In genomic region chr13:32320528-32320927, GRCh38 we compare ENCODE assay signal across 16 cellular contexts. TPM values are rescaled to one million over a fixed set of nuclear protein-coding genes. Genes with fewer than 3 reads are reported as not detected.
DNase-seq lines count a peak whose midpoint lies in the region; ATAC-seq and TF ChIP-seq lines count a peak whose summit lies in the region.
"Had no signal": no experiment of that assay in that cellular context is flagged by ENCODE, and none has a peak within 500 bp of the region (broad histone marks: within the 10 kb centered on the region; RNA-seq: fewer than 3 reads in every experiment).

No MANE protein-coding gene starts in this region.

- CTCF ChIA-PET in activated CD4-positive, alpha-beta T cell treated with anti-CD3 and anti-CD28 coated beads, Interleukin-2, amount 10 ng/mL, durations not matched to agents 7 days and 5 days (lab: Charles Lee): interaction anchor here (0.6 to 1.6 kb wide), 2 partner anchors 13 to 652 kb away, joined by 3 to 4 read pairs; no protein-coding TSS in a partner anchor
- CTCF ChIA-PET in activated CD4-positive, alpha-beta T cell treated with anti-CD3 and anti-CD28 coated beads for 36 hours (lab: Charles Lee): interaction anchor here (0.6 to 2.7 kb wide), 3 partner anchors 15 to 379 kb away, joined by 3 to 7 read pairs (median 4); no protein-coding TSS in a partner anchor
- CTCF ChIA-PET in OCI-LY7 (lab: Charles Lee; ENCODE audit: unreplicated experiment): no interaction called here

- ATAC-seq in activated CD4-positive, alpha-beta T cell treated with anti-CD3 and anti-CD28 coated beads for 36 hours: no peak
- ATAC-seq in activated T-helper 17 cell treated with anti-CD3 and anti-CD28 coated beads, Interleukin-2, amount 50 U/mL, for 72 hours (replicated peaks): no peak

- H3K4me1 Mint-ChIP-seq in activated CD4-positive, alpha-beta T cell treated with anti-CD3 and anti-CD28 coated beads, Interleukin-2, amount 10 ng/mL, durations not matched to agents 7 days and 5 days: peaks cover 41% of the 10 kb centered on the region
- peaks cover 2% of the 10 kb centered on the region for H3K4me1 Mint-ChIP-seq in activated CD4-positive, alpha-beta T cell treated with anti-CD3 and anti-CD28 coated beads for 36 hours
- H3K4me1 Mint-ChIP-seq in activated T-helper 17 cell treated with anti-CD3 and anti-CD28 coated beads, Interleukin-2, amount 50 U/mL, for 72 hours: peaks cover 16% of the 10 kb centered on the region

- no peak overlapping the region for H2AFZ ChIP-seq in OCI-LY7 (ENCODE audit: low read length)

- H3K9me2 ChIP-seq in OCI-LY7 (ENCODE audit: insufficient read depth, low read length): no peaks in the 10 kb centered on the region

- POLR2A ChIA-PET in activated CD4-positive, alpha-beta T cell treated with anti-CD3 and anti-CD28 coated beads, Interleukin-2, amount 10 ng/mL, durations not matched to agents 7 days and 5 days (lab: Charles Lee): no interaction called here
- POLR2A ChIA-PET in activated CD4-positive, alpha-beta T cell treated with anti-CD3 and anti-CD28 coated beads for 36 hours (lab: Charles Lee): no interaction called here
- POLR2A ChIA-PET in OCI-LY7 (lab: Charles Lee): interaction anchor here (0.5 kb wide), 1 partner anchor 57 kb away, joined by 3 read pairs; no protein-coding TSS in a partner anchor

- H3K4me3 ChIP-seq in OCI-LY7 (ENCODE audit: low read depth, low read length, poor library complexity, severe bottlenecking): no peak overlapping the region
- H3K4me3 ChIP-seq: BLaER1 treated with 17β-estradiol and CSF1 and Interleukin-3, amounts not matched to agents 10 nM and 100 nM; HAP-1 had no signal

- H3K27me3 Mint-ChIP-seq in activated CD4-positive, alpha-beta T cell treated with anti-CD3 and anti-CD28 coated beads, Interleukin-2, amount 10 ng/mL, durations not matched to agents 7 days and 5 days: no peaks in the 10 kb centered on the region
- no peaks in the 10 kb centered on the region for H3K27me3 Mint-ChIP-seq in activated CD4-positive, alpha-beta T cell treated with anti-CD3 and anti-CD28 coated beads for 36 hours
- H3K27me3 Mint-ChIP-seq in activated T-helper 17 cell treated with anti-CD3 and anti-CD28 coated beads, Interleukin-2, amount 50 U/mL, for 72 hours: no peaks in the 10 kb centered on the region
- H3K27me3 Mint-ChIP-seq: CD4-positive, alpha-beta memory T cell had no signal

- H3K4me2 ChIP-seq in OCI-LY7 (ENCODE audit: low read length): no peak overlapping the region
- H3K4me2 ChIP-seq: BLaER1 treated with 17β-estradiol and CSF1 and Interleukin-3, amounts not matched to agents 10 nM and 100 nM had no signal

- BruUV-seq in OCI-LY7 (replicated peaks; lab: Mats Ljungman, UMichigan): no TSS peak

- H3K9me3 ChIP-seq in OCI-LY7 (ENCODE audit: low read length): no peaks in the 10 kb centered on the region; the same call in 1 of the 2 replicates
- H3K9me3 ChIP-seq: HAP-1 had no signal

- peaks cover 81% of the 10 kb centered on the region for H3K36me3 ChIP-seq in OCI-LY7 (ENCODE audit: insufficient read depth, low read length)

- H3K4me1 ChIP-seq in OCI-LY7 (ENCODE audit: insufficient read depth, low read length, poor library complexity, severe bottlenecking): peaks cover 17% of the 10 kb centered on the region

- H3K36me3 Mint-ChIP-seq in activated CD4-positive, alpha-beta T cell treated with anti-CD3 and anti-CD28 coated beads, Interleukin-2, amount 10 ng/mL, durations not matched to agents 7 days and 5 days (ENCODE audit: low read depth): peaks cover 53% of the 10 kb centered on the region
- peaks cover 62% of the 10 kb centered on the region for H3K36me3 Mint-ChIP-seq in activated CD4-positive, alpha-beta T cell treated with anti-CD3 and anti-CD28 coated beads for 36 hours (ENCODE audit: low read depth)
- H3K36me3 Mint-ChIP-seq in activated T-helper 17 cell treated with anti-CD3 and anti-CD28 coated beads, Interleukin-2, amount 50 U/mL, for 72 hours (ENCODE audit: low read depth): peaks cover 54% of the 10 kb centered on the region

- no peak overlapping the region for H3K4me3 Mint-ChIP-seq in activated CD4-positive, alpha-beta T cell treated with anti-CD3 and anti-CD28 coated beads, Interleukin-2, amount 10 ng/mL, durations not matched to agents 7 days and 5 days
- no peak overlapping the region for H3K4me3 Mint-ChIP-seq in activated CD4-positive, alpha-beta T cell treated with anti-CD3 and anti-CD28 coated beads for 36 hours
- peak overlapping the region; percentile 7 for H3K4me3 Mint-ChIP-seq in activated T-helper 17 cell treated with anti-CD3 and anti-CD28 coated beads, Interleukin-2, amount 50 U/mL, for 72 hours

- H3K27ac Mint-ChIP-seq in activated CD4-positive, alpha-beta T cell treated with anti-CD3 and anti-CD28 coated beads, Interleukin-2, amount 10 ng/mL, durations not matched to agents 7 days and 5 days: peak overlapping the region; percentile 14
- H3K27ac Mint-ChIP-seq in activated CD4-positive, alpha-beta T cell treated with anti-CD3 and anti-CD28 coated beads for 36 hours: no peak overlapping the region
- peak overlapping the region; percentile 1 for H3K27ac Mint-ChIP-seq in activated T-helper 17 cell treated with anti-CD3 and anti-CD28 coated beads, Interleukin-2, amount 50 U/mL, for 72 hours

- no peak overlapping the region for H3K27ac ChIP-seq in OCI-LY7 (ENCODE audit: low read depth, low read length, poor library complexity, severe bottlenecking)
- H3K27ac ChIP-seq: BLaER1 treated with 17β-estradiol and CSF1 and Interleukin-3, amounts not matched to agents 10 nM and 100 nM had no signal

- no peaks in the 10 kb centered on the region for H4K20me1 ChIP-seq in OCI-LY7 (ENCODE audit: insufficient read depth, low read length)
- H4K20me1 ChIP-seq: BLaER1 treated with 17β-estradiol and CSF1 and Interleukin-3, amounts not matched to agents 10 nM and 100 nM had no signal

- DNase-seq in activated CD4-positive, alpha-beta T cell treated with anti-CD3 and anti-CD28 coated beads, Interleukin-2, amount 10 ng/mL, durations not matched to agents 7 days and 5 days: no peak
- no peak for DNase-seq in activated CD4-positive, alpha-beta T cell treated with anti-CD3 and anti-CD28 coated beads for 36 hours
- peak; percentile 31 for DNase-seq in DMS53 treated with DMSO at 0.1 percent for 48 hours (lab: John Stamatoyannopoulos, UW; ENCODE audit: unreplicated experiment)
- peak; percentile 90 for DNase-seq in NCI-H748 (lab: John Stamatoyannopoulos, UW; ENCODE audit: unreplicated experiment)
- no peak for DNase-seq in GM03348 (ENCODE audit: low spot score)
- no peak for DNase-seq in OCI-LY7 (ENCODE audit: low spot score)
- DNase-seq in hippocampal formation (lab: John Stamatoyannopoulos, UW): no peak
- DNase-seq: ACHN; CD4-positive, alpha-beta memory T cell; DND-41; GDM1 had no signal

- intact Hi-C loops in activated CD4-positive, alpha-beta T cell treated with anti-CD3 and anti-CD28 coated beads for 36 hours (cut with DNase I, micrococcal nuclease): no loop called here
- intact Hi-C loops in OCI-LY7 (cut with micrococcal nuclease; ENCODE audit: unreplicated experiment): no loop called here

- H3K79me2 ChIP-seq in OCI-LY7 (ENCODE audit: insufficient read depth, low read depth, low read length): peaks cover 29% of the 10 kb centered on the region; the same call in 1 of the 2 replicates

- H3K9me3 Mint-ChIP-seq in activated CD4-positive, alpha-beta T cell treated with anti-CD3 and anti-CD28 coated beads, Interleukin-2, amount 10 ng/mL, durations not matched to agents 7 days and 5 days: no peaks in the 10 kb centered on the region
- no peaks in the 10 kb centered on the region for H3K9me3 Mint-ChIP-seq in activated CD4-positive, alpha-beta T cell treated with anti-CD3 and anti-CD28 coated beads for 36 hours (ENCODE audit: low read depth)
- no peaks in the 10 kb centered on the region for H3K9me3 Mint-ChIP-seq in activated T-helper 17 cell treated with anti-CD3 and anti-CD28 coated beads, Interleukin-2, amount 50 U/mL, for 72 hours
- H3K9me3 Mint-ChIP-seq: CD4-positive, alpha-beta memory T cell had no signal

- TF ChIP-seq CTCF in OCI-LY7 (conservative IDR thresholded peaks at IDR 0.05; ENCODE audit: low read length): no peak

RNA-seq across cellular contexts. Expression of gene BRCA2, which starts 5.2 kb away (rescaled TPM):
- total RNA-seq in activated CD4-positive, alpha-beta T cell treated with anti-CD3 and anti-CD28 coated beads, Interleukin-2, amount 10 ng/mL, durations not matched to agents 7 days and 5 days: 10 to 100 TPM; 26.3 to 33.5 TPM
- 10 to 100 TPM; 34.1 to 49.0 TPM for total RNA-seq in activated CD4-positive, alpha-beta T cell treated with anti-CD3 and anti-CD28 coated beads for 36 hours
- 10 to 100 TPM; 27.7 to 28.5 TPM for total RNA-seq in activated T-helper 17 cell treated with anti-CD3 and anti-CD28 coated beads, Interleukin-2, amount 50 U/mL, for 72 hours
- total RNA-seq in OCI-LY7 (2014; rRNA removed; shearing (Covaris generic)): 16.9 and 25.8 TPM in 2 replicates
- total RNA-seq in OCI-LY7 (2022): 34.3 and 36.4 TPM in 2 replicates

RNA-seq across cellular contexts. Expression of gene ZAR1L, which starts 5.4 kb away (rescaled TPM):
- not detected for total RNA-seq in activated CD4-positive, alpha-beta T cell treated with anti-CD3 and anti-CD28 coated beads, Interleukin-2, amount 10 ng/mL, durations not matched to agents 7 days and 5 days
- not detected for total RNA-seq in activated CD4-positive, alpha-beta T cell treated with anti-CD3 and anti-CD28 coated beads for 36 hours
- under 1 TPM in 1 of 2 donors, not detected in 1; 0.19 TPM for total RNA-seq in activated T-helper 17 cell treated with anti-CD3 and anti-CD28 coated beads, Interleukin-2, amount 50 U/mL, for 72 hours
- 0.10 and 0.32 TPM in 2 replicates for total RNA-seq in OCI-LY7 (2014; rRNA removed; shearing (Covaris generic))
- 0.76 and 1.1 TPM in 2 replicates for total RNA-seq in OCI-LY7 (2022)
- total RNA-seq: A172; CD4-positive, alpha-beta memory T cell; HT1080 had no signal

Comparison
In these comparisons a context has a peak if more than half of its experiments do, and no peak if none do; other contexts are left out.
1. DNase-seq: peak in DMS53 treated with DMSO at 0.1 percent for 48 hours (single experiment) and NCI-H748 (single experiment); none in activated CD4-positive, alpha-beta T cell treated with anti-CD3 and anti-CD28 coated beads, Interleukin-2, amount 10 ng/mL, durations not matched to agents 7 days and 5 days (single experiment), activated CD4-positive, alpha-beta T cell treated with anti-CD3 and anti-CD28 coated beads for 36 hours (single experiment), GM03348 (single experiment), OCI-LY7 (single experiment) and hippocampal formation (0 of 2).